Comparison of ENCODE assay signal across 8 cellular contexts in the genomic region with DNA sequence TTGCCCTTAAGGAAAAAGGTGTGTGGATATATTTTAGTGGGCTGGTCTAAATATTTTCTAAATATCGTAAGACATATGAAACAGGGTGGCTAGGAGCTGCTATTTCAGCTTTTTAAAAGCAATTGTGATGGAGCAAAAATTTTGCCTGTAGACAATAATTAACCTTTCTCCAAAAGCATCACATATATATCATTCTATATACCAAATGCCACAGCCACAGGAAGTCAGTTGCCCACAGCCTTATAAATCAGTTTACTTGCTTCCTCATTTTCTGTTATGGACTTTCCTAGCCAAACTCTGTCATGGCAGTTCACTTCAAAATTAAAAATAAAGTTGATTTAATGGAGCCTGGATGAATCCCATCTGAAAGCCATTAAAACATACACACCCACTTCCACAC.
DNase-seq lines count a peak whose midpoint lies in the region; ATAC-seq and TF ChIP-seq lines count a peak whose summit lies in the region.

No MANE protein-coding gene starts in this region.

- H3K9ac ChIP-seq in ES-I3 (ENCODE audit: low read depth, low read length) (peak overlapping the region; percentile 45), MM.1S (ENCODE audit: low read length) (no peak overlapping the region)

- DNase-seq in MM.1S (peak; percentile 14), skeletal muscle cell (ENCODE audit: low read depth) (no peak), NCI-H146 treated with DMSO at 0.1 percent for 48 hours (lab: John Stamatoyannopoulos, UW; ENCODE audit: unreplicated experiment) (no peak), epidermal melanocyte (ENCODE audit: insufficient read length, low spot score) (no peak)
- no peak for DNase-seq in central memory CD8-positive, alpha-beta T cell (ENCODE audit: low spot score in 2 of 2)
- DNase-seq in effector memory CD4-positive, alpha-beta T cell, result no peak

- peaks cover 47% of the 10 kb centered on the region for H3K4me1 ChIP-seq in ES-I3 (ENCODE audit: insufficient read depth, low read length)
- H3K4me1 ChIP-seq in MM.1S (ENCODE audit: low read length), result peaks cover 4% of the 10 kb centered on the region; the same call in 1 of the 2 replicates
- peaks cover 4% of the 10 kb centered on the region for H3K4me1 ChIP-seq in effector memory CD4-positive, alpha-beta T cell (ENCODE audit: control insufficient read depth, insufficient read depth, low read length, poor library complexity, severe bottlenecking)

- no peaks in the 10 kb centered on the region for H3K36me3 ChIP-seq in ES-I3 (ENCODE audit: insufficient read depth, low read length)
- H3K36me3 ChIP-seq in MM.1S (replicated peaks; ENCODE audit: insufficient read depth, low read length), result no peaks in the 10 kb centered on the region
- H3K36me3 ChIP-seq in effector memory CD4-positive, alpha-beta T cell (ENCODE audit: control insufficient read depth, insufficient read depth, low read length), result no peaks in the 10 kb centered on the region

- H3K79me2 ChIP-seq in MM.1S (ENCODE audit: low read length), result no peaks in the 10 kb centered on the region

- peaks cover 25% of the 10 kb centered on the region for H3K4me1 Mint-ChIP-seq in central memory CD8-positive, alpha-beta T cell

- H3K4me3 ChIP-seq in MM.1S (ENCODE audit: low read length) (no peak overlapping the region), skeletal muscle cell (ENCODE audit: low read depth, low read length) (peak overlapping the region; percentile 24)
- H3K4me3 ChIP-seq in effector memory CD4-positive, alpha-beta T cell (ENCODE audit: insufficient read depth, low read depth, low read length, poor library complexity, severe bottlenecking), result no peak overlapping the region

- no peaks in the 10 kb centered on the region for H3K36me3 Mint-ChIP-seq in central memory CD8-positive, alpha-beta T cell (ENCODE audit: insufficient read depth)

- H3F3A ChIP-seq in MM.1S (ENCODE audit: insufficient read depth, low read length), result no peaks in the 10 kb centered on the region

- no peaks in the 10 kb centered on the region for H3K9me3 Mint-ChIP-seq in central memory CD8-positive, alpha-beta T cell

- peak overlapping the region; percentile 2; the same call in 1 of the 2 replicates for H3K27ac ChIP-seq in MM.1S (ENCODE audit: low read length)
- H3K27ac ChIP-seq in effector memory CD4-positive, alpha-beta T cell (ENCODE audit: insufficient read depth, low read length, poor library complexity, severe bottlenecking), result no peak overlapping the region

- H3K9me3 ChIP-seq in ES-I3 (ENCODE audit: control insufficient read depth, insufficient read depth, low read length) (no peaks in the 10 kb centered on the region), MM.1S (replicated peaks; ENCODE audit: insufficient read depth, low read length) (no peaks in the 10 kb centered on the region)
- no peaks in the 10 kb centered on the region for H3K9me3 ChIP-seq in effector memory CD4-positive, alpha-beta T cell (ENCODE audit: control insufficient read depth, low read length)

- no peaks in the 10 kb centered on the region for H3K27me3 ChIP-seq in MM.1S (replicated peaks; ENCODE audit: insufficient read depth, low read length)
- H3K27me3 ChIP-seq in effector memory CD4-positive, alpha-beta T cell (replicated peaks; ENCODE audit: control insufficient read depth, insufficient read depth, low read length, poor library complexity, severe bottlenecking), result no peaks in the 10 kb centered on the region

- H4K20me1 ChIP-seq in MM.1S (ENCODE audit: insufficient read depth, low read length), result no peaks in the 10 kb centered on the region

- H2AFZ ChIP-seq in MM.1S (ENCODE audit: low read length), result peak overlapping the region; percentile 45; the same call in 1 of the 2 replicates

- ATAC-seq in GM21619 (IDR thresholded peaks at IDR 0.05; ENCODE audit: unreplicated experiment), result peak; percentile 54
- ATAC-seq in central memory CD8-positive, alpha-beta T cell (replicated peaks; ENCODE audit: extremely low read depth, poor library complexity, severe bottlenecking), result peak; percentile 45

- no peaks in the 10 kb centered on the region for H3K9me2 ChIP-seq in MM.1S (replicated peaks; ENCODE audit: insufficient read depth, low read length)

- H3K4me3 Mint-ChIP-seq in central memory CD8-positive, alpha-beta T cell, result peak overlapping the region; percentile 60

- H3K4me2 ChIP-seq in MM.1S (ENCODE audit: low read depth, low read length), result peak overlapping the region; percentile 32; the same call in 1 of the 2 replicates

- no peaks in the 10 kb centered on the region for H3K27me3 Mint-ChIP-seq in central memory CD8-positive, alpha-beta T cell

- peak overlapping the region; percentile 39 for H3K27ac Mint-ChIP-seq in central memory CD8-positive, alpha-beta T cell (ENCODE audit: low read depth)

- TF ChIP-seq CTCF in MM.1S (IDR thresholded peaks at IDR 0.05; ENCODE audit: low read length), result no peak
